8 cellular contexts compared by ENCODE assay signal in the genomic region with DNA sequence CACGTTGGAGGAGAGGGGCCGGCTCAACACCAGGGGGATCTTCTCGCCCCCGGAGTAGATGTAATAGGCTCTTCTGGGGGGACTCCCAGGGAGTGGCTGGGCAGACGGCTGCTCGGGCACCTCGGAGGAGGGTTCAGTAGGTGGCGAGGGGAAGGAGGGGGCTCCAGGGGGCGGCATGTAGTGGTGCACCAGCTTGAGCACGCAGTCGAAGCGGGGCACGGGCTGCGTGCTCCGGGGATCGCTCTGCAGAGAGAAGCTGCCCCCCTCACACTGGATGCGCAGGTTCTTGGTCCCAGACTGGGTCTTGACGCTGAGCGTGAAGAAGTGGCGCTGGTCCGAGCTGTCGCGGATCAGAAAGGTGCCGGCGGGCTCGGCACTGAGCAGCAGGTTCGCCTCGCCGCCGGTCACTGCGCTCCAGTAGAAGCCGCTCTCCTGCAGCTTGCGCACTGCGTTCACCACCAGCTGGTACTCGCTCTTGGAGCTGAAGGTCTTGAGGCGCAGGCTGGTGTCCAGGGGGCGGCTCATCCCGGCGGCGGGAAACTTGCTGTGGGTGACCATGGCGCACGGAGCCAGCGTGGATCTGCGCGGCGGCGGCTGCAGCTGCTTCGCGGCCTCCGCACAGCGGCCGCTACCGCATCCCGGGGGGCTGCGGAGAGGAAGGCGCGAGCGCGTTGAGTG. TPM values are rescaled to one million over a fixed set of nuclear protein-coding genes. Genes with fewer than 3 reads are reported as not detected.
A peak's percentile ranks its signal among the peaks of the same experiment; 100 is the strongest.
DNase-seq lines count a peak whose midpoint lies in the region; ATAC-seq and TF ChIP-seq lines count a peak whose summit lies in the region.

No MANE protein-coding gene starts in this region.

- H3K27me3 ChIP-seq in adipocyte (replicated peaks; ENCODE audit: control insufficient read depth, insufficient read depth, low read length), result no peaks in the 10 kb centered on the region

- CTCF ChIA-PET in activated CD4-positive, alpha-beta T cell treated with anti-CD3 and anti-CD28 coated beads, Interleukin-2, amount 10 ng/mL, durations not matched to agents 7 days and 5 days (lab: Charles Lee), result interaction anchor here (0.8 to 2.3 kb wide), 8 partner anchors 10 to 146 kb away, joined by 3 to 7 read pairs (median 4); no protein-coding TSS in a partner anchor
- CTCF ChIA-PET in GM10248 (lab: Yijun Ruan, JAX), result interaction anchor here (1.0 to 6.2 kb wide), 7 partner anchors 10 to 108 kb away, joined by 3 to 64 read pairs (median 4); no protein-coding TSS in a partner anchor

- peaks cover 42% of the 10 kb centered on the region for H3K4me1 ChIP-seq in adipocyte (ENCODE audit: control insufficient read depth, insufficient read depth, low read length)

- peaks cover 29% of the 10 kb centered on the region for H3K36me3 Mint-ChIP-seq in activated CD4-positive, alpha-beta T cell treated with anti-CD3 and anti-CD28 coated beads, Interleukin-2, amount 10 ng/mL, durations not matched to agents 7 days and 5 days (ENCODE audit: low read depth)
- peaks cover 25% of the 10 kb centered on the region for H3K36me3 Mint-ChIP-seq in stimulated activated memory B cell treated with anti-CD40 and anti-IgM and Interleukin-4, amounts not matched to agents 10 μg/mL and 1 μg/mL and 100 μg/mL, for 72 hours

- peak overlapping the region; percentile 79 for H3K27ac Mint-ChIP-seq in activated CD4-positive, alpha-beta T cell treated with anti-CD3 and anti-CD28 coated beads, Interleukin-2, amount 10 ng/mL, durations not matched to agents 7 days and 5 days
- peak overlapping the region; percentile 89 for H3K27ac Mint-ChIP-seq in stimulated activated memory B cell treated with anti-CD40 and anti-IgM and Interleukin-4, amounts not matched to agents 10 μg/mL and 1 μg/mL and 100 μg/mL, for 72 hours

- H3K4me3 ChIP-seq in adipocyte (ENCODE audit: low read length), result peak overlapping the region; percentile 84

- peaks cover 3% of the 10 kb centered on the region for H3K27me3 Mint-ChIP-seq in activated CD4-positive, alpha-beta T cell treated with anti-CD3 and anti-CD28 coated beads, Interleukin-2, amount 10 ng/mL, durations not matched to agents 7 days and 5 days
- H3K27me3 Mint-ChIP-seq in stimulated activated memory B cell treated with anti-CD40 and anti-IgM and Interleukin-4, amounts not matched to agents 10 μg/mL and 1 μg/mL and 100 μg/mL, for 72 hours, result no peaks in the 10 kb centered on the region

- DNase-seq in activated CD4-positive, alpha-beta T cell treated with anti-CD3 and anti-CD28 coated beads, Interleukin-2, amount 10 ng/mL, durations not matched to agents 7 days and 5 days, result no peak
- no peak for DNase-seq in activated CD4-positive, alpha-beta T cell treated with anti-CD3 and anti-CD28 coated beads, Interleukin-2, amount 50 U/mL, for 4 hours
- DNase-seq in adipocyte (ENCODE audit: low read depth), result peak; percentile 64
- DNase-seq in iris pigment epithelial cell (ENCODE audit: low read depth), result peak; percentile 78
- DNase-seq in GM10248 (ENCODE audit: extremely low spot score), result no peak
- DNase-seq in CD1c-positive myeloid dendritic cell (ENCODE audit: extremely low spot score), result no peak

- no peak for ATAC-seq in stimulated activated memory B cell treated with anti-CD40 and anti-IgM and Interleukin-4, amounts not matched to agents 10 μg/mL and 1 μg/mL and 100 μg/mL, for 72 hours
- ATAC-seq in GM18520 (IDR thresholded peaks at IDR 0.05; ENCODE audit: unreplicated experiment), result no peak

- H3K9ac ChIP-seq in adipocyte (ENCODE audit: low read length), result peak overlapping the region; percentile 98

- peak overlapping the region; percentile 79 for H3K4me3 Mint-ChIP-seq in activated CD4-positive, alpha-beta T cell treated with anti-CD3 and anti-CD28 coated beads, Interleukin-2, amount 10 ng/mL, durations not matched to agents 7 days and 5 days
- peak overlapping the region; percentile 89 for H3K4me3 Mint-ChIP-seq in stimulated activated memory B cell treated with anti-CD40 and anti-IgM and Interleukin-4, amounts not matched to agents 10 μg/mL and 1 μg/mL and 100 μg/mL, for 72 hours

- POLR2A ChIA-PET in activated CD4-positive, alpha-beta T cell treated with anti-CD3 and anti-CD28 coated beads, Interleukin-2, amount 10 ng/mL, durations not matched to agents 7 days and 5 days (lab: Charles Lee), result interaction anchor here (0.6 to 1.3 kb wide), 2 partner anchors 108 to 621 kb away, joined by 3 to 4 read pairs; a partner anchor contains a TSS
- POLR2A ChIA-PET in GM10248 (lab: Yijun Ruan, JAX), result interaction anchor here (1.0 to 2.0 kb wide), 4 partner anchors 14 to 42 kb away, joined by 3 to 11 read pairs (median 4); no protein-coding TSS in a partner anchor

- no peak for TF ChIP-seq CTCF in GM10248 (IDR thresholded peaks at IDR 0.05; ENCODE audit: control extremely low read depth, extremely low read depth, low read depth, missing control alignments)

- H3K36me3 ChIP-seq in adipocyte (ENCODE audit: control insufficient read depth, insufficient read depth, low read length, severe bottlenecking), result peaks cover 29% of the 10 kb centered on the region

- H3K9me3 Mint-ChIP-seq in activated CD4-positive, alpha-beta T cell treated with anti-CD3 and anti-CD28 coated beads, Interleukin-2, amount 10 ng/mL, durations not matched to agents 7 days and 5 days, result no peaks in the 10 kb centered on the region
- no peaks in the 10 kb centered on the region for H3K9me3 Mint-ChIP-seq in stimulated activated memory B cell treated with anti-CD40 and anti-IgM and Interleukin-4, amounts not matched to agents 10 μg/mL and 1 μg/mL and 100 μg/mL, for 72 hours

- H3K4me1 Mint-ChIP-seq in activated CD4-positive, alpha-beta T cell treated with anti-CD3 and anti-CD28 coated beads, Interleukin-2, amount 10 ng/mL, durations not matched to agents 7 days and 5 days, result peaks cover 55% of the 10 kb centered on the region
- peaks cover 53% of the 10 kb centered on the region for H3K4me1 Mint-ChIP-seq in stimulated activated memory B cell treated with anti-CD40 and anti-IgM and Interleukin-4, amounts not matched to agents 10 μg/mL and 1 μg/mL and 100 μg/mL, for 72 hours

- H3K9me3 ChIP-seq in adipocyte (ENCODE audit: control insufficient read depth, low read length), result no peaks in the 10 kb centered on the region

RNA-seq across cellular contexts. Expression of a gene that starts 1.2 kb away (rescaled TPM):
- total RNA-seq in activated CD4-positive, alpha-beta T cell treated with anti-CD3 and anti-CD28 coated beads, Interleukin-2, amount 10 ng/mL, durations not matched to agents 7 days and 5 days, result 10 to 100 TPM; 22.2 to 24.4 TPM

RNA-seq across cellular contexts. Expression of a gene that starts 19.8 kb away (rescaled TPM):
- 10 to 100 TPM; 71.1 to 78.3 TPM for total RNA-seq in activated CD4-positive, alpha-beta T cell treated with anti-CD3 and anti-CD28 coated beads, Interleukin-2, amount 10 ng/mL, durations not matched to agents 7 days and 5 days

Comparison
In these comparisons a context has a peak if more than half of its experiments do, and no peak if none do; other contexts are left out.
1. DNase-seq: peak in adipocyte (single experiment) and iris pigment epithelial cell (single experiment); none in activated CD4-positive, alpha-beta T cell treated with anti-CD3 and anti-CD28 coated beads, Interleukin-2, amount 10 ng/mL, durations not matched to agents 7 days and 5 days (single experiment), activated CD4-positive, alpha-beta T cell treated with anti-CD3 and anti-CD28 coated beads, Interleukin-2, amount 50 U/mL, for 4 hours (0 of 2), GM10248 (single experiment) and CD1c-positive myeloid dendritic cell (single experiment).